ENCODE assay signal across 9 cellular contexts in the genomic region with DNA sequence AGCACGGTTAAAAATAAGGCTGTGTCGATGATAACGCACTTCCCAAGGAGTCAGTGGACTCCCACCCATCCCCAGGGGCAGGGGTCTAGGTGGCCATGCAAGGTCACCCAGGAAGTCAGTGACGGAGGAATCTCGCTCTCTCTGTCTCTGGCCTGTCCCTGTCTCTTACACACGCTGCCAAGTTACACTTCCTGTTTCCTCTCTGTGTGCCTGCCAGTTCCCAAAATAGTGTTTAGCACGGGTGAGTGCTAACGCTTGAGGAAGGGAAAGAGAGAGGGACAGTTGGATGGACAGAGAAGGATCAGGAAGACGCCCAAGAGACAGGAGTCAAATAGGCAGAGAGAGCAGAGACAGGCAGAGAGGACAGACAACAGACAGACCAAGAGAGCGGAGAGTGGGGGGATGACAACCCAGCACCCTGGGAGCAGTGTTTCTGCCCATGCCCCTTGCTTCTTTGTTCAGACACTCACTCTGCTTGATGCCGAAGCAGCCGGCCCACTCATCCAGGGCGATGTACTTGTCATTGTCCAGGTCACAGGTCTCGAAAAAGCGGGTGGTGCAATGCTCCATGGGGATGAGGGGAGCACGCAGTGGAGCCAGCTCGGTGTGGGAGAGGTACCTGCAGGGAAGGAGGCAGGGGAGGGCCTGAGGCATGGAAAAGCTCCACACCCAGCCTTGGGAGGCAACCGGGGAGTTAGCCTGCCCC. TPM values are rescaled to one million over a fixed set of nuclear protein-coding genes. Genes with fewer than 3 reads are reported as not detected.
DNase-seq lines count a peak whose midpoint lies in the region; ATAC-seq and TF ChIP-seq lines count a peak whose summit lies in the region.
"Had no signal": no experiment of that assay in that cellular context is flagged by ENCODE, and none has a peak within 500 bp of the region (broad histone marks: within the 10 kb centered on the region; RNA-seq: fewer than 3 reads in every experiment).

No MANE protein-coding gene starts in this region.

- 50 to 57% methylated on average over 18 of the region's 18 CpGs for WGBS in esophagus, 2 donors

- H3K27me3 ChIP-seq in GM06990 (replicated peaks; ENCODE audit: control insufficient read depth, insufficient read depth, low read length) (no peaks in the 10 kb centered on the region), esophagus (ENCODE audit: control insufficient read depth in 1 of 2, insufficient read depth in 2 of 2, low read length in 2 of 2) (no peaks in the 10 kb centered on the region)

- peaks cover 2 to 3% of the 10 kb centered on the region in 2 donors for H3K4me1 ChIP-seq in esophagus (ENCODE audit: control insufficient read depth in 2 of 2, insufficient read depth in 2 of 2, low read length in 1 of 2)

- DNase-seq in GM06990 (ENCODE audit: extremely low read depth, insufficient read length) (peak; percentile 55), OCI-M1 (lab: John Stamatoyannopoulos, UW) (peak; percentile 28), pons (ENCODE audit: low spot score) (peak; percentile 88), NCI-H446 treated with DMSO at 0.1 percent for 48 hours (lab: John Stamatoyannopoulos, UW) (no peak), HuH-7 (ENCODE audit: low spot score) (no peak)
- DNase-seq: activated CD4-positive, alpha-beta T cell treated with anti-CD3 and anti-CD28 coated beads, Interleukin-2, amount 10 ng/mL, durations not matched to agents 24 days and 14 days had no signal

- no peaks in the 10 kb centered on the region for H3K9me3 ChIP-seq in esophagus (ENCODE audit: control insufficient read depth in 2 of 2, insufficient read depth in 1 of 2, low read depth in 1 of 2, low read length in 1 of 2)

- no peak for ATAC-seq in HG03025 (IDR thresholded peaks at IDR 0.05; ENCODE audit: low FRiP score, unreplicated experiment)
- ATAC-seq in GM21515 (IDR thresholded peaks at IDR 0.05; ENCODE audit: unreplicated experiment) = no peak

- peaks cover 14% of the 10 kb centered on the region for H3K36me3 ChIP-seq in GM06990 (ENCODE audit: control insufficient read depth, insufficient read depth, low read length)
- H3K36me3 ChIP-seq in esophagus (ENCODE audit: control insufficient read depth in 2 of 2, insufficient read depth in 2 of 2, low read length in 1 of 2) = peaks cover 0 to 8% of the 10 kb centered on the region in 2 donors

- peak overlapping the region; percentile 9 to 17 for H3K27ac ChIP-seq in esophagus (ENCODE audit: low read depth in 2 of 2, low read length in 1 of 2)

- H3K4me3 ChIP-seq in GM06990 (replicated peaks; ENCODE audit: low read depth, low read length) = no peak overlapping the region
- no peak overlapping the region for H3K4me3 ChIP-seq in esophagus (ENCODE audit: low read depth in 1 of 2, low read length in 2 of 2)

- TF ChIP-seq CTCF in GM06990 (IDR thresholded peaks at IDR 0.05; ENCODE audit: insufficient read depth, low read length, poor library complexity, severe bottlenecking) = no peak

RNA-seq across cellular contexts. Expression of a gene that starts 22.9 kb away (rescaled TPM):
- 10 to 100 TPM; 12.1 to 52.5 TPM for polyA plus RNA-seq in esophagus

Comparison
In these comparisons a context has a peak if more than half of its experiments do, and no peak if none do; other contexts are left out.
1. DNase-seq: peak in GM06990 (single experiment), OCI-M1 (single experiment) and pons (single experiment); none in NCI-H446 treated with DMSO at 0.1 percent for 48 hours (single experiment) and HuH-7 (single experiment).